ENCODE assay signal across 1 cellular context in genomic region chr7:140261522-140261921, GRCh38.
TF ChIP-seq lines count a peak whose summit lies in the region.

No MANE protein-coding gene starts in this region.

TF ChIP-seq in K562, 482 proteins besides CTCF, POLR2A, EP300 and RAD21:
- TF ChIP-seq TAF7 (tag; IDR thresholded peaks at IDR 0.05) (no peak), RAD51 (IDR thresholded peaks at IDR 0.05; ENCODE audit: borderline replicate concordance, low read depth) (no peak), ZNF282 (CRISPR knock-in tag; IDR thresholded peaks at IDR 0.05) (no peak), FOXP1 (CRISPR knock-in tag; IDR thresholded peaks at IDR 0.05) (no peak), CCNT2 (IDR thresholded peaks at IDR 0.05; ENCODE audit: borderline replicate concordance, extremely low read depth, insufficient read length, low read depth, low read length) (no peak), FOXJ3 (CRISPR knock-in tag; IDR thresholded peaks at IDR 0.05) (no peak), PCBP1 (IDR thresholded peaks at IDR 0.05; ENCODE audit: low read depth, low read length, poor library complexity, severe bottlenecking) (no peak), E2F5 (CRISPR knock-in tag; IDR thresholded peaks at IDR 0.05) (no peak), SMAD3 (CRISPR knock-in tag; conservative IDR thresholded peaks at IDR 0.05) (no peak), RREB1 (CRISPR knock-in tag; IDR thresholded peaks at IDR 0.05) (no peak), ZBTB33 (CRISPR knock-in tag; IDR thresholded peaks at IDR 0.05) (no peak), YBX1 (IDR thresholded peaks at IDR 0.05) (no peak), ZNF232 (CRISPR knock-in tag; IDR thresholded peaks at IDR 0.05) (no peak), ZNF695 (CRISPR knock-in tag; IDR thresholded peaks at IDR 0.05) (no peak), IFI16 (CRISPR knock-in tag; IDR thresholded peaks at IDR 0.05) (no peak), SIX5 (IDR thresholded peaks at IDR 0.05; ENCODE audit: borderline replicate concordance in 1 of 2, insufficient read depth in 1 of 2, low read depth in 1 of 2, low read length in 2 of 2) (no peak)
